Comparison of ENCODE assay signal across 1 cellular context in genomic region chr15:56325186-56325585, GRCh38.
TF ChIP-seq lines count a peak whose summit lies in the region.

No MANE protein-coding gene starts in this region.

TF ChIP-seq in IMR-90, 13 proteins besides CTCF, POLR2A, EP300 and RAD21 (continued from another document):
- TF ChIP-seq ELK1 (IDR thresholded peaks at IDR 0.05; ENCODE audit: borderline replicate concordance, low read depth, low read length) = no peak
- TF ChIP-seq CHD1 (IDR thresholded peaks at IDR 0.05; ENCODE audit: low read depth, low read length) = no peak
- TF ChIP-seq USF2 (IDR thresholded peaks at IDR 0.05; ENCODE audit: low read depth, low read length) = no peak
- TF ChIP-seq BHLHE40 (IDR thresholded peaks at IDR 0.05; ENCODE audit: low read depth, low read length) = no peak
- TF ChIP-seq MXI1 (IDR thresholded peaks at IDR 0.05; ENCODE audit: borderline replicate concordance, low read depth, low read length) = no peak
- TF ChIP-seq SMC3 (IDR thresholded peaks at IDR 0.05; ENCODE audit: low read depth, low read length) = no peak
- TF ChIP-seq RCOR1 (IDR thresholded peaks at IDR 0.05; ENCODE audit: insufficient replicate concordance, low read length) = no peak
- TF ChIP-seq MAFK (IDR thresholded peaks at IDR 0.05; ENCODE audit: low read depth, low read length) = no peak
